15 cellular contexts compared by ENCODE assay signal in genomic region chr4:75251547-75251946, GRCh38.
DNase-seq lines count a peak whose midpoint lies in the region; ATAC-seq and TF ChIP-seq lines count a peak whose summit lies in the region.
"Had no signal": no experiment of that assay in that cellular context is flagged by ENCODE, and none has a peak within 500 bp of the region (broad histone marks: within the 10 kb centered on the region; RNA-seq: fewer than 3 reads in every experiment).

No MANE protein-coding gene starts in this region.

- H3K18ac ChIP-seq in mesenchymal stem cell (ENCODE audit: low read depth in 1 of 2, low read length in 2 of 2) (peak overlapping the region in 1 of 2 experiments; percentile 73), mesendoderm (ENCODE audit: low read length) (no peak overlapping the region)

- no peak overlapping the region for H3K56ac ChIP-seq in mesendoderm (ENCODE audit: low read length)

- no peak overlapping the region for H3K4me2 ChIP-seq in mesenchymal stem cell (ENCODE audit: low read length, poor library complexity, severe bottlenecking)
- no peak overlapping the region for H3K4me2 ChIP-seq in mesendoderm (ENCODE audit: low read length)
- H3K4me2 ChIP-seq: KMS-11 had no signal

- peak overlapping the region; percentile 16 to 96 for H2BK12ac ChIP-seq in mesenchymal stem cell (ENCODE audit: low read length in 2 of 2)

- H3K4me1 Mint-ChIP-seq in naive thymus-derived CD8-positive, alpha-beta T cell = peaks cover 0 to 3% (median 0%) of the 10 kb centered on the region in 4 donors
- peaks cover 5% of the 10 kb centered on the region for H3K4me1 Mint-ChIP-seq in glutamatergic neuron (ENCODE audit: low read depth, unreplicated experiment)
- H3K4me1 Mint-ChIP-seq: CD4-positive, CD25-positive, alpha-beta regulatory T cell had no signal

- H3K27me3 Mint-ChIP-seq in naive thymus-derived CD8-positive, alpha-beta T cell = peaks cover 0 to 4% (median 1%) of the 10 kb centered on the region in 5 donors
- H3K27me3 Mint-ChIP-seq in glutamatergic neuron (ENCODE audit: unreplicated experiment) = no peaks in the 10 kb centered on the region
- H3K27me3 Mint-ChIP-seq: CD4-positive, CD25-positive, alpha-beta regulatory T cell; effector memory CD8-positive, alpha-beta T cell had no signal

- no peaks in the 10 kb centered on the region for H3K27me3 ChIP-seq in mesenchymal stem cell (ENCODE audit: control insufficient read depth in 1 of 2, insufficient read depth in 1 of 2, low read length in 2 of 2)
- H3K27me3 ChIP-seq in mesendoderm (ENCODE audit: insufficient read depth, low read length, poor library complexity) = no peaks in the 10 kb centered on the region
- H3K27me3 ChIP-seq: heart right ventricle, testis had no signal

- H3K4me3 Mint-ChIP-seq in naive thymus-derived CD8-positive, alpha-beta T cell = no peak overlapping the region
- no peak overlapping the region for H3K4me3 Mint-ChIP-seq in glutamatergic neuron (ENCODE audit: unreplicated experiment)
- H3K4me3 Mint-ChIP-seq: CD4-positive, CD25-positive, alpha-beta regulatory T cell; effector memory CD8-positive, alpha-beta T cell had no signal

- H3K4me1 ChIP-seq in mesenchymal stem cell (ENCODE audit: control insufficient read depth, insufficient read depth, low read depth, low read length) = no peaks in the 10 kb centered on the region
- H3K4me1 ChIP-seq in mesendoderm (ENCODE audit: control insufficient read depth, low read depth, low read length) = no peaks in the 10 kb centered on the region
- H3K4me1 ChIP-seq: heart right ventricle, testis had no signal

- no peaks in the 10 kb centered on the region for H3K36me3 ChIP-seq in mesenchymal stem cell (ENCODE audit: control insufficient read depth in 1 of 2, insufficient read depth in 2 of 2, low read depth in 1 of 2, low read length in 2 of 2)
- no peaks in the 10 kb centered on the region for H3K36me3 ChIP-seq in mesendoderm (ENCODE audit: control insufficient read depth, insufficient read depth, low read length)
- H3K36me3 ChIP-seq: heart right ventricle had no signal

- H4K8ac ChIP-seq in mesenchymal stem cell (ENCODE audit: low read length) (no peak overlapping the region), mesendoderm (ENCODE audit: low read depth, low read length) (no peak overlapping the region)

- H2AK5ac ChIP-seq in mesenchymal stem cell (ENCODE audit: low read length, severe bottlenecking) = no peak overlapping the region
- H2AK5ac ChIP-seq in mesendoderm (ENCODE audit: low read length) = no peak overlapping the region

- no peak overlapping the region for H3K4ac ChIP-seq in mesenchymal stem cell (ENCODE audit: low read depth in 1 of 2, low read length in 2 of 2)
- no peak overlapping the region for H3K4ac ChIP-seq in mesendoderm (ENCODE audit: low read depth, low read length)

- ATAC-seq in GM18517 (IDR thresholded peaks at IDR 0.05; ENCODE audit: unreplicated experiment) (peak; percentile 92), GM21447 (IDR thresholded peaks at IDR 0.05; ENCODE audit: unreplicated experiment) (peak; percentile 83), HG03135 (IDR thresholded peaks at IDR 0.05; ENCODE audit: unreplicated experiment) (peak; percentile 69)
- no peak for ATAC-seq in naive thymus-derived CD8-positive, alpha-beta T cell
- ATAC-seq: effector memory CD8-positive, alpha-beta T cell; heart right ventricle had no signal

- POLR2A ChIA-PET in naive thymus-derived CD8-positive, alpha-beta T cell (lab: Charles Lee) = no interaction called here

- peaks cover 0 to 6% (median 0%) of the 10 kb centered on the region in 3 donors for H3K36me3 Mint-ChIP-seq in naive thymus-derived CD8-positive, alpha-beta T cell
- peaks cover 4% of the 10 kb centered on the region for H3K36me3 Mint-ChIP-seq in glutamatergic neuron (ENCODE audit: unreplicated experiment)
- H3K36me3 Mint-ChIP-seq: CD4-positive, CD25-positive, alpha-beta regulatory T cell had no signal

- H4K5ac ChIP-seq in mesendoderm (ENCODE audit: low read length) = no peak overlapping the region

- 100% methylated on average over 2 of the region's 3 CpGs for WGBS in mesenchymal stem cell
- WGBS in mesendoderm (ENCODE audit: extremely low coverage, insufficient coverage, low lambda C conversion rate) = no CpG with 5 or more reads among the region's 3 CpGs

- TF ChIP-seq CTCF in glutamatergic neuron (IDR thresholded peaks at IDR 0.05; ENCODE audit: partially characterized antibody, unreplicated experiment) = no peak

- DNase-seq in mesenchymal stem cell = no peak
- DNase-seq in HuH-7.5 (ENCODE audit: low spot score) = no peak
- no peak for DNase-seq in naive thymus-derived CD8-positive, alpha-beta T cell
- DNase-seq in glutamatergic neuron = no peak
- DNase-seq in mesendoderm = no peak
- DNase-seq: CD4-positive, CD25-positive, alpha-beta regulatory T cell; effector memory CD8-positive, alpha-beta T cell; heart right ventricle; mammary epithelial cell; testis had no signal

- H3K9me3 ChIP-seq in mesenchymal stem cell (ENCODE audit: control insufficient read depth, low read length) = no peaks in the 10 kb centered on the region
- H3K9me3 ChIP-seq: heart right ventricle, testis had no signal

- H2BK120ac ChIP-seq in mesenchymal stem cell (ENCODE audit: low read depth, low read length) (no peak overlapping the region), mesendoderm (ENCODE audit: low read depth, low read length) (no peak overlapping the region)

- no peak overlapping the region for H3K14ac ChIP-seq in mesenchymal stem cell (ENCODE audit: low read length in 2 of 2)

- no peak overlapping the region for H3K4me3 ChIP-seq in mesenchymal stem cell (ENCODE audit: insufficient read depth in 1 of 2, low read depth in 1 of 2, low read length in 2 of 2)
- H3K4me3 ChIP-seq in mesendoderm (ENCODE audit: low read length) = no peak overlapping the region
- H3K4me3 ChIP-seq: heart right ventricle, testis had no signal

- H3K79me2 ChIP-seq in mesendoderm (ENCODE audit: control insufficient read depth, insufficient read depth, low read length) = no peaks in the 10 kb centered on the region

- no peak overlapping the region for H3K27ac ChIP-seq in mesenchymal stem cell (ENCODE audit: low read length, poor library complexity, severe bottlenecking)
- H3K27ac ChIP-seq in mesendoderm (ENCODE audit: low read depth, low read length) = no peak overlapping the region
- H3K27ac ChIP-seq: heart right ventricle, KMS-11, testis, VCaP had no signal

- H3K23ac ChIP-seq in mesenchymal stem cell (ENCODE audit: low read length in 2 of 2) (no peak overlapping the region), mesendoderm (ENCODE audit: low read length) (no peak overlapping the region)

- peaks cover 0 to 11% (median 4%) of the 10 kb centered on the region in 9 donors for H3K9me3 Mint-ChIP-seq in naive thymus-derived CD8-positive, alpha-beta T cell
- peaks cover 2% of the 10 kb centered on the region for H3K9me3 Mint-ChIP-seq in glutamatergic neuron (ENCODE audit: unreplicated experiment)
- H3K9me3 Mint-ChIP-seq: CD4-positive, CD25-positive, alpha-beta regulatory T cell had no signal

- H2BK5ac ChIP-seq in mesenchymal stem cell (ENCODE audit: low read depth, low read length, poor library complexity, severe bottlenecking) = no peak overlapping the region
- H2BK5ac ChIP-seq in mesendoderm (ENCODE audit: low read length) = no peak overlapping the region

- H2AFZ ChIP-seq in mesenchymal stem cell (ENCODE audit: low read depth, low read length) = no peak overlapping the region

- H3K9ac ChIP-seq in mesenchymal stem cell (ENCODE audit: low read length) = no peak overlapping the region
- no peak overlapping the region for H3K9ac ChIP-seq in mesendoderm (ENCODE audit: low read length)
- H3K9ac ChIP-seq: KMS-11 had no signal

- peak overlapping the region; percentile 52 for H4K91ac ChIP-seq in mesenchymal stem cell (ENCODE audit: low read length)

- no peak overlapping the region for H2BK15ac ChIP-seq in mesenchymal stem cell (ENCODE audit: low read depth, poor library complexity, severe bottlenecking)
- H2BK15ac ChIP-seq in mesendoderm (replicated peaks; ENCODE audit: low read depth) = no peak overlapping the region

- no peaks in the 10 kb centered on the region for H3K79me1 ChIP-seq in mesenchymal stem cell (replicated peaks; ENCODE audit: low read length, poor library complexity, severe bottlenecking)
- no peaks in the 10 kb centered on the region for H3K79me1 ChIP-seq in mesendoderm (ENCODE audit: low read length)

- H3K27ac Mint-ChIP-seq in naive thymus-derived CD8-positive, alpha-beta T cell = no peak overlapping the region
- no peak overlapping the region for H3K27ac Mint-ChIP-seq in glutamatergic neuron (ENCODE audit: unreplicated experiment)
- H3K27ac Mint-ChIP-seq: CD4-positive, CD25-positive, alpha-beta regulatory T cell; effector memory CD8-positive, alpha-beta T cell had no signal

Comparison
In these comparisons a context has a peak if more than half of its experiments do, and no peak if none do; other contexts are left out.
1. ATAC-seq: peak in GM18517 (single experiment), GM21447 (single experiment) and HG03135 (single experiment); none in naive thymus-derived CD8-positive, alpha-beta T cell (0 of 2).